30 cellular contexts compared by ENCODE assay signal in the genomic region with DNA sequence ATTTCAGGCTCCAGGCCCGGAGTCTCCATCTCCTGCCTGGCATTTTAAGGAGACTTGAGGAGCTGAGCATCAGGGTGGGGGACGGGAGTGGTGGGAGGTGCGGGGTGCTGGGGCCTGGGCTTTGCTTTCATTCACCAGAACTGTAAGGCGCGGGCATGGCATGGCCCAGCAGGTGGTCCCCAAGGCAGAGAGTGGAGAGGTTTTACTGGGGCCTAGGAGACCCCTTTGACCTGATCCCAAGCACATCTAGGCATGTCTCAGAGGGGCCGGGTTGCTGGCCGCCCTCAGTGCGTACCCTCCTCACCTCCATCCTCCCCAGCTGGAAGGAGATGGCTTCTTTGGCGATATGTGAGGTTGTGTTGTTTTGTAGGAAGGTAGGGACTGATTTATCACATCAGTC.
"Had no signal": no experiment of that assay in that cellular context is flagged by ENCODE, and none has a peak within 500 bp of the region (broad histone marks: within the 10 kb centered on the region; RNA-seq: fewer than 3 reads in every experiment).

No MANE protein-coding gene starts in this region.

- H3K36me3 ChIP-seq: Peyer's patch had no signal

- H3K36me3 Mint-ChIP-seq: activated CD4-positive, alpha-beta memory T cell treated with anti-CD3 and anti-CD28 coated beads for 36 hours; activated naive CD4-positive, alpha-beta T cell treated with anti-CD3 and anti-CD28 coated beads, Interleukin-2, amount 50 U/mL, for 72 hours had no signal

- H3K9me3 ChIP-seq: adrenal gland, body of pancreas, Peyer's patch had no signal

- ATAC-seq: activated naive CD4-positive, alpha-beta T cell treated with anti-CD3 and anti-CD28 coated beads, Interleukin-2, amount 50 U/mL, for 72 hours; activated T-cell treated with anti-CD3 and anti-CD28 coated beads, Interleukin-2, amount 50 U/mL, for 4 hours had no signal

- H3K4me3 Mint-ChIP-seq: activated B cell treated with CpG ODN at 0.5 μM for 24 hours; activated CD4-positive, alpha-beta memory T cell treated with anti-CD3 and anti-CD28 coated beads for 36 hours; activated naive CD4-positive, alpha-beta T cell treated with anti-CD3 and anti-CD28 coated beads for 36 hours; activated T-cell treated with anti-CD3 and anti-CD28 coated beads, Interleukin-2, amount 50 U/mL, for 4 hours; activated T-helper 1 cell treated with anti-CD3 and anti-CD28 coated beads, Interleukin-12 subunit alpha, Interleukin-12 subunit beta, Interleukin-2, Interleukin-4 antibody, amounts not matched to agents 30 ng/mL and 10 ng/mL and 1 ng/mL, durations not matched to agents 14 hours and 24 hours and 36 hours had no signal

- H3K4me3 ChIP-seq: adrenal gland, body of pancreas, Peyer's patch had no signal

- DNase-seq: activated B cell treated with CpG ODN at 0.5 μM for 24 hours; activated CD4-positive, alpha-beta memory T cell treated with anti-CD3 and anti-CD28 coated beads for 36 hours; activated CD4-positive, alpha-beta T cell treated with anti-CD3 and anti-CD28 coated beads for 4 hours; activated CD4-positive, alpha-beta T cell treated with anti-CD3 and anti-CD28 coated beads, Interleukin-2, amount 50 U/mL, for 1 hour; activated CD4-positive, CD25-positive, alpha-beta regulatory T cell treated with anti-CD3 and anti-CD28 coated beads, Interleukin-2, amount 50 U/mL, for 72 hours; activated CD8-positive, alpha-beta memory T cell treated with anti-CD3 and anti-CD28 coated beads, Interleukin-2, amount 50 U/mL, for 4 hours; activated gamma-delta T cell treated with Interleukin-2 at 50 U/mL for 16 hours; activated naive CD4-positive, alpha-beta T cell treated with anti-CD3 and anti-CD28 coated beads for 36 hours; activated T-cell treated with anti-CD3 and anti-CD28 coated beads for 4 hours; activated T-cell treated with anti-CD3 and anti-CD28 coated beads, Interleukin-2, amount 50 U/mL, for 4 hours; adrenal gland; central memory CD4-positive, alpha-beta T cell; Kasumi-1; KG1; MM.1S; NCI-H1417 treated with DMSO at 0.1 percent for 48 hours; NCI-H187 treated with DMSO at 0.1 percent for 48 hours; NCI-H2227 treated with DMSO at 0.1 percent for 48 hours; NCI-H524 treated with DMSO at 0.1 percent for 48 hours; Peyer's patch; RPMI8226; SW 1271; T-helper 1 cell; T-helper 2 cell; T-helper 9 cell had no signal

- H3K27me3 Mint-ChIP-seq: activated B cell treated with CpG ODN at 0.5 μM for 24 hours; activated CD4-positive, alpha-beta memory T cell treated with anti-CD3 and anti-CD28 coated beads for 36 hours had no signal

- H3K4me1 Mint-ChIP-seq: activated B cell treated with CpG ODN at 0.5 μM for 24 hours had no signal

- H3K27ac Mint-ChIP-seq: activated B cell treated with CpG ODN at 0.5 μM for 24 hours; activated CD4-positive, alpha-beta memory T cell treated with anti-CD3 and anti-CD28 coated beads for 36 hours; activated naive CD4-positive, alpha-beta T cell treated with anti-CD3 and anti-CD28 coated beads for 36 hours; activated T-helper 1 cell treated with anti-CD3 and anti-CD28 coated beads, Interleukin-12 subunit alpha, Interleukin-12 subunit beta, Interleukin-2, Interleukin-4 antibody, amounts not matched to agents 30 ng/mL and 10 ng/mL and 1 ng/mL, durations not matched to agents 14 hours and 24 hours and 36 hours had no signal

- FAIRE-seq: astrocyte had no signal

- H3K27me3 ChIP-seq: adrenal gland, body of pancreas, Peyer's patch had no signal

- H3K9me3 Mint-ChIP-seq: activated B cell treated with CpG ODN at 0.5 μM for 24 hours; activated CD4-positive, alpha-beta memory T cell treated with anti-CD3 and anti-CD28 coated beads for 36 hours; activated naive CD4-positive, alpha-beta T cell treated with anti-CD3 and anti-CD28 coated beads for 36 hours; activated naive CD4-positive, alpha-beta T cell treated with anti-CD3 and anti-CD28 coated beads, Interleukin-2, amount 50 U/mL, for 72 hours; activated T-cell treated with anti-CD3 and anti-CD28 coated beads, Interleukin-2, amount 50 U/mL, for 4 hours; activated T-helper 1 cell treated with anti-CD3 and anti-CD28 coated beads, Interleukin-12 subunit alpha, Interleukin-12 subunit beta, Interleukin-2, Interleukin-4 antibody, amounts not matched to agents 30 ng/mL and 10 ng/mL and 1 ng/mL, durations not matched to agents 14 hours and 24 hours and 36 hours had no signal

- H3K27ac ChIP-seq: Peyer's patch, VCaP had no signal

- H3K4me1 ChIP-seq: Peyer's patch had no signal
